ENCODE assay signal across 28 cellular contexts in genomic region chr9:78578016-78578555, GRCh38.
DNase-seq lines count a peak whose midpoint lies in the region; ATAC-seq and TF ChIP-seq lines count a peak whose summit lies in the region.
"Had no signal": no experiment of that assay in that cellular context is flagged by ENCODE, and none has a peak within 500 bp of the region (broad histone marks: within the 10 kb centered on the region; RNA-seq: fewer than 3 reads in every experiment).

No MANE protein-coding gene starts in this region.

- H3K9me2 ChIP-seq in SK-N-SH (no peaks in the 10 kb centered on the region), PC-3 (replicated peaks; ENCODE audit: low read length) (no peaks in the 10 kb centered on the region)

- CTCF ChIA-PET in SK-N-SH (lab: Yijun Ruan, JAX) (interaction anchor here (0.9 to 1.0 kb wide), 2 partner anchors 139 to 140 kb away, joined by 3 to 4 read pairs; no protein-coding TSS in a partner anchor), PC-3 (lab: Charles Lee) (no interaction called here)

- H2AK5ac ChIP-seq in neuronal stem cell (ENCODE audit: low read depth, low read length): no peak overlapping the region

- ATAC-seq in PC-3: no peak
- ATAC-seq in HG03469 (IDR thresholded peaks at IDR 0.05; ENCODE audit: unreplicated experiment): no peak
- no peak for ATAC-seq in stimulated activated naive B cell treated with anti-CD40 and anti-IgM and Interleukin-4, amounts not matched to agents 10 μg/mL and 1 μg/mL and 100 μg/mL, for 72 hours (replicated peaks)
- ATAC-seq in HG02870 (IDR thresholded peaks at IDR 0.05; ENCODE audit: unreplicated experiment): no peak

- no peak overlapping the region for H2BK12ac ChIP-seq in neuronal stem cell (ENCODE audit: low read length)

- H3K36me3 ChIP-seq in SK-N-SH (replicated peaks in 1 of 2; ENCODE audit: control insufficient read depth in 1 of 2, insufficient read depth in 2 of 2, low read length in 1 of 2) (no peaks in the 10 kb centered on the region), neuronal stem cell (replicated peaks in 1 of 2; ENCODE audit: control insufficient read depth in 2 of 2, insufficient read depth in 2 of 2, low read length in 2 of 2) (no peaks in the 10 kb centered on the region), PC-3 (ENCODE audit: low read depth, low read length) (no peaks in the 10 kb centered on the region)
- H3K36me3 ChIP-seq: BLaER1 treated with 17β-estradiol and CSF1 and Interleukin-3, amounts not matched to agents 10 nM and 100 nM; SJSA1 had no signal

- TF ChIP-seq CTCF in AG10803 (conservative IDR thresholded peaks at IDR 0.05; ENCODE audit: low read length) (no peak), SK-N-SH (IDR thresholded peaks at IDR 0.05) (no peak), PC-3 (conservative IDR thresholded peaks at IDR 0.05; ENCODE audit: low read depth, low read length) (no peak)

- H3K27ac Mint-ChIP-seq in stimulated activated naive B cell treated with anti-CD40 and anti-IgM and Interleukin-4, amounts not matched to agents 10 μg/mL and 1 μg/mL and 100 μg/mL, for 72 hours: no peak overlapping the region
- H3K27ac Mint-ChIP-seq: CD4-positive, alpha-beta T cell had no signal

- H2BK5ac ChIP-seq in neuronal stem cell (ENCODE audit: low read length): no peak overlapping the region

- H2BK120ac ChIP-seq in neuronal stem cell (ENCODE audit: low read depth, low read length): no peak overlapping the region

- H3K27ac ChIP-seq in SK-N-SH (ENCODE audit: low read depth in 2 of 2, low read length in 1 of 2) (peak overlapping the region in 1 of 2 experiments; percentile 82; a peak in 2 of 4 replicates), neuronal stem cell (replicated peaks; ENCODE audit: low read length) (peak overlapping the region; percentile 54), PC-3 (ENCODE audit: low read length) (no peak overlapping the region)
- H3K27ac ChIP-seq: BLaER1 treated with 17β-estradiol and CSF1 and Interleukin-3, amounts not matched to agents 10 nM and 100 nM; GM23248; HL-60; SJSA1 had no signal

- no peak overlapping the region for H3K4me3 Mint-ChIP-seq in stimulated activated naive B cell treated with anti-CD40 and anti-IgM and Interleukin-4, amounts not matched to agents 10 μg/mL and 1 μg/mL and 100 μg/mL, for 72 hours
- H3K4me3 Mint-ChIP-seq: CD4-positive, alpha-beta T cell had no signal

- no peak overlapping the region for H3K14ac ChIP-seq in neuronal stem cell (ENCODE audit: low read length)

- no peaks in the 10 kb centered on the region for H3K4me1 Mint-ChIP-seq in stimulated activated naive B cell treated with anti-CD40 and anti-IgM and Interleukin-4, amounts not matched to agents 10 μg/mL and 1 μg/mL and 100 μg/mL, for 72 hours

- TF ChIP-seq EP300 in SK-N-SH (IDR thresholded peaks at IDR 0.05; ENCODE audit: borderline replicate concordance in 1 of 2, low read depth in 1 of 2, low read length in 1 of 2): peak in 1 of 2 experiments; percentile 75; a peak in 2 of 4 replicates

- H3K36me3 Mint-ChIP-seq in stimulated activated naive B cell treated with anti-CD40 and anti-IgM and Interleukin-4, amounts not matched to agents 10 μg/mL and 1 μg/mL and 100 μg/mL, for 72 hours: no peaks in the 10 kb centered on the region

- no peak overlapping the region for H3K4me2 ChIP-seq in SK-N-SH
- no peak overlapping the region for H3K4me2 ChIP-seq in neuronal stem cell (ENCODE audit: insufficient read depth, low read length, poor library complexity, severe bottlenecking)
- no peak overlapping the region for H3K4me2 ChIP-seq in PC-3 (ENCODE audit: low read length)
- H3K4me2 ChIP-seq: BLaER1 treated with 17β-estradiol and CSF1 and Interleukin-3, amounts not matched to agents 10 nM and 100 nM had no signal

- TF ChIP-seq RAD21 in SK-N-SH (IDR thresholded peaks at IDR 0.05; ENCODE audit: low read length): no peak

- H3K9ac ChIP-seq in SK-N-SH (no peak overlapping the region), neuronal stem cell (ENCODE audit: low read depth, low read length, poor library complexity) (no peak overlapping the region), PC-3 (ENCODE audit: low read length) (no peak overlapping the region)
- H3K9ac ChIP-seq: BLaER1 treated with 17β-estradiol and CSF1 and Interleukin-3, amounts not matched to agents 10 nM and 100 nM; GM23248 had no signal

- H3K18ac ChIP-seq in neuronal stem cell (ENCODE audit: low read length): no peak overlapping the region

- no peak overlapping the region for H2BK15ac ChIP-seq in neuronal stem cell (ENCODE audit: low read length)

- no peak overlapping the region for H3K23ac ChIP-seq in neuronal stem cell (ENCODE audit: low read depth, low read length, poor library complexity)

- no peak overlapping the region for H4K8ac ChIP-seq in neuronal stem cell (ENCODE audit: low read depth, low read length)

- 47% methylated on average over 5 of the region's 5 CpGs for WGBS in SK-N-SH (ENCODE audit: low lambda C conversion rate)
- WGBS in neuronal stem cell (ENCODE audit: extremely low coverage in 2 of 2, insufficient read length in 2 of 2, insufficient replicate concordance in 1 of 2), 2 donors: no CpG with 5 or more reads among the region's 5 CpGs

- intact Hi-C loops in PC-3 (cut with micrococcal nuclease): no loop called here

- H3K4me1 ChIP-seq in SK-N-SH (ENCODE audit: control insufficient read depth in 1 of 2, insufficient read depth in 2 of 2, low read depth in 1 of 2, low read length in 1 of 2): peaks cover 3 to 8% of the 10 kb centered on the region in 2 experiments; a peak in 2 of 4 replicates
- peaks cover 0 to 21% of the 10 kb centered on the region in 2 donors for H3K4me1 ChIP-seq in neuronal stem cell (ENCODE audit: control insufficient read depth in 2 of 2, insufficient read depth in 1 of 2, low read depth in 1 of 2, low read length in 2 of 2)
- no peaks in the 10 kb centered on the region for H3K4me1 ChIP-seq in PC-3 (ENCODE audit: insufficient read depth, low read length)

- DNase-seq in AG10803 (ENCODE audit: low read depth) (peak; percentile 72), SK-N-SH (no peak), fibroblast of gingiva (ENCODE audit: low read depth) (peak; percentile 82), neuronal stem cell (ENCODE audit: low spot score) (no peak), PC-3 (no peak)
- DNase-seq in stimulated activated naive B cell treated with anti-CD40 and anti-IgM and Interleukin-4, amounts not matched to agents 10 μg/mL and 1 μg/mL and 100 μg/mL, for 72 hours: no peak
- DNase-seq: AML-193; CD4-positive, alpha-beta T cell; COR-L47; DMS53; GM23248; H7; Karpas-422; NCI-H1092; NCI-H1436; NCI-H187; NCI-H2081 treated with DMSO at 0.1 percent for 48 hours; NCI-H2171 treated with DMSO at 0.1 percent for 48 hours; NCI-H345; NCI-H524 treated with DMSO at 0.1 percent for 48 hours; NCI-H774; Right ventricle myocardium superior; RPMI8226 had no signal

- H4K20me1 ChIP-seq in SK-N-SH (ENCODE audit: insufficient read depth): no peaks in the 10 kb centered on the region
- no peaks in the 10 kb centered on the region for H4K20me1 ChIP-seq in PC-3 (ENCODE audit: low read length)
- H4K20me1 ChIP-seq: BLaER1 treated with 17β-estradiol and CSF1 and Interleukin-3, amounts not matched to agents 10 nM and 100 nM had no signal

- H3K9me3 ChIP-seq in SK-N-SH (no peaks in the 10 kb centered on the region), neuronal stem cell (replicated peaks in 1 of 2; ENCODE audit: control insufficient read depth in 2 of 2, insufficient read depth in 1 of 2, low read depth in 1 of 2, low read length in 2 of 2) (no peaks in the 10 kb centered on the region), PC-3 (ENCODE audit: low read length) (no peaks in the 10 kb centered on the region)
- H3K9me3 ChIP-seq: BLaER1 treated with 17β-estradiol and CSF1 and Interleukin-3, amounts not matched to agents 10 nM and 100 nM; SJSA1 had no signal

- H3K4ac ChIP-seq in neuronal stem cell (ENCODE audit: low read length): no peak overlapping the region

- H3K79me1 ChIP-seq in neuronal stem cell (ENCODE audit: low read depth, low read length): no peaks in the 10 kb centered on the region

- H3K27me3 ChIP-seq in SK-N-SH (ENCODE audit: insufficient read depth) (no peaks in the 10 kb centered on the region), neuronal stem cell (ENCODE audit: control insufficient read depth in 3 of 3, insufficient read depth in 3 of 3, low read depth in 1 of 3, low read length in 3 of 3) (no peaks in the 10 kb centered on the region), PC-3 (ENCODE audit: low read length) (no peaks in the 10 kb centered on the region)
- H3K27me3 ChIP-seq: BLaER1 treated with 17β-estradiol and CSF1 and Interleukin-3, amounts not matched to agents 10 nM and 100 nM; SJSA1 had no signal

- BruUV-seq in PC-3 (replicated peaks; lab: Mats Ljungman, UMichigan): no TSS peak

- no peak overlapping the region for H3K4me3 ChIP-seq in AG10803 (ENCODE audit: low read length)
- H3K4me3 ChIP-seq in SK-N-SH (ENCODE audit: low read depth in 2 of 2, low read length in 1 of 2): no peak overlapping the region
- no peak overlapping the region for H3K4me3 ChIP-seq in neuronal stem cell (ENCODE audit: low read length in 2 of 2)
- no peak overlapping the region for H3K4me3 ChIP-seq in PC-3 (ENCODE audit: low read length)
- H3K4me3 ChIP-seq: BLaER1 treated with 17β-estradiol and CSF1 and Interleukin-3, amounts not matched to agents 10 nM and 100 nM; GM23248; SJSA1 had no signal

- no peak overlapping the region for H4K91ac ChIP-seq in neuronal stem cell (ENCODE audit: low read depth, low read length, poor library complexity)

- H3F3A ChIP-seq in SK-N-SH (replicated peaks; ENCODE audit: insufficient read depth) (no peaks in the 10 kb centered on the region), PC-3 (ENCODE audit: low read length, unreplicated experiment) (no peaks in the 10 kb centered on the region)

- no peaks in the 10 kb centered on the region for H3K9me3 Mint-ChIP-seq in stimulated activated naive B cell treated with anti-CD40 and anti-IgM and Interleukin-4, amounts not matched to agents 10 μg/mL and 1 μg/mL and 100 μg/mL, for 72 hours
- H3K9me3 Mint-ChIP-seq: CD4-positive, alpha-beta T cell had no signal

- H2AFZ ChIP-seq in SK-N-SH (ENCODE audit: low read depth) (no peak overlapping the region; the same call in 1 of the 2 replicates), neuronal stem cell (ENCODE audit: low read length) (no peak overlapping the region), PC-3 (ENCODE audit: low read length) (no peak overlapping the region)
- H2AFZ ChIP-seq: GM23248 had no signal

- no peaks in the 10 kb centered on the region for H3K79me2 ChIP-seq in SK-N-SH (ENCODE audit: insufficient read depth)
- H3K79me2 ChIP-seq in PC-3 (ENCODE audit: low read length): no peaks in the 10 kb centered on the region

- peaks cover 9 to 13% of the 10 kb centered on the region in 2 donors for H3K27me3 Mint-ChIP-seq in stimulated activated naive B cell treated with anti-CD40 and anti-IgM and Interleukin-4, amounts not matched to agents 10 μg/mL and 1 μg/mL and 100 μg/mL, for 72 hours

- POLR2A ChIA-PET in SK-N-SH (lab: Yijun Ruan, JAX) (no interaction called here), PC-3 (lab: Charles Lee; ENCODE audit: unreplicated experiment) (no interaction called here)

TF ChIP-seq in SK-N-SH, 30 proteins besides CTCF, POLR2A, EP300 and RAD21 (continues in another document):
- TF ChIP-seq TEAD4 (IDR thresholded peaks at IDR 0.05; ENCODE audit: borderline replicate concordance, insufficient read depth) (no peak), RCOR1 (IDR thresholded peaks at IDR 0.05; ENCODE audit: low read length) (peak; percentile 71; the same call in 1 of the 2 replicates)

Comparison
In these comparisons a context has a peak if more than half of its experiments do, and no peak if none do; other contexts are left out.
1. DNase-seq: peak in AG10803 (single experiment) and fibroblast of gingiva (single experiment); none in SK-N-SH (single experiment), neuronal stem cell (single experiment), PC-3 (single experiment) and stimulated activated naive B cell treated with anti-CD40 and anti-IgM and Interleukin-4, amounts not matched to agents 10 μg/mL and 1 μg/mL and 100 μg/mL, for 72 hours (single experiment).